29 cellular contexts compared by ENCODE assay signal in genomic region chr1:197706593-197706992, GRCh38.
"Had no signal": no experiment of that assay in that cellular context is flagged by ENCODE, and none has a peak within 500 bp of the region (broad histone marks: within the 10 kb centered on the region; RNA-seq: fewer than 3 reads in every experiment).

No MANE protein-coding gene starts in this region.

- DNase-seq: activated CD4-positive, alpha-beta T cell treated with anti-CD3 and anti-CD28 coated beads, Interleukin-2, amount 10 ng/mL, durations not matched to agents 7 days and 5 days; activated CD4-positive, CD25-positive, alpha-beta regulatory T cell treated with anti-CD3 and anti-CD28 coated beads, Interleukin-2, amount 50 U/mL, for 72 hours; activated CD8-positive, alpha-beta T cell treated with anti-CD3 and anti-CD28 coated beads for 36 hours; activated naive CD8-positive, alpha-beta T cell treated with anti-CD3 and anti-CD28 coated beads, Interleukin-2, amount 50 U/mL, for 24 hours; activated T-cell treated with anti-CD3 and anti-CD28 coated beads, Interleukin-2, amount 50 U/mL, for 48 hours; amygdala; caudate nucleus; cortex of kidney; endodermal cell; foreskin keratinocyte; heart right ventricle; islet precursor cell; left ventricle myocardium inferior; mucosa of descending colon; nucleus accumbens; pancreas; psoas muscle; sigmoid colon; small intestine; stimulated activated CD4-positive, alpha-beta T cell treated with anti-CD3 and anti-CD28 coated beads, Interleukin-4, amount 100 ng/mL, for 24 hours; trophoblast cell had no signal

- H3K27ac ChIP-seq: esophagus muscularis mucosa, foreskin keratinocyte, heart right ventricle, left ventricle myocardium inferior, pancreas, psoas muscle, sigmoid colon, thoracic aorta had no signal

- H3K27ac Mint-ChIP-seq: activated CD4-positive, alpha-beta T cell treated with anti-CD3 and anti-CD28 coated beads, Interleukin-2, amount 10 ng/mL, durations not matched to agents 7 days and 5 days; activated CD8-positive, alpha-beta T cell treated with anti-CD3 and anti-CD28 coated beads for 36 hours; activated naive CD4-positive, alpha-beta T cell treated with anti-CD3 and anti-CD28 coated beads, Interleukin-2, amount 50 U/mL, for 24 hours; activated naive CD8-positive, alpha-beta T cell treated with anti-CD3 and anti-CD28 coated beads, Interleukin-2, amount 50 U/mL, for 24 hours; activated T-helper 2 cell treated with anti-CD3 and anti-CD28 coated beads, Interferon-gamma antibody, Interleukin-2, Interleukin-4, amounts not matched to agents 10 μg/mL and 5 μg/mL and 100 μg/mL, durations not matched to agents 14 hours and 24 hours and 36 hours; endodermal cell; stimulated activated effector memory CD8-positive, alpha-beta T cell treated with anti-CD3 and anti-CD28 coated beads, Interleukin-12 subunit alpha, Interleukin-12 subunit beta, amount 100 ng/mL, for 72 hours; stimulated activated naive CD8-positive, alpha-beta T cell treated with anti-CD3 and anti-CD28 coated beads, Interleukin-15, Interleukin-2, amounts not matched to agents 100 ng/mL and 50 ng/mL, for 24 hours had no signal

- H3K36me3 Mint-ChIP-seq: stimulated activated effector memory CD8-positive, alpha-beta T cell treated with anti-CD3 and anti-CD28 coated beads, Interleukin-12 subunit alpha, Interleukin-12 subunit beta, amount 100 ng/mL, for 72 hours had no signal

- H3K4me3 Mint-ChIP-seq: activated CD4-positive, alpha-beta T cell treated with anti-CD3 and anti-CD28 coated beads, Interleukin-2, amount 10 ng/mL, durations not matched to agents 7 days and 5 days; activated CD8-positive, alpha-beta T cell treated with anti-CD3 and anti-CD28 coated beads for 36 hours; activated naive CD4-positive, alpha-beta T cell treated with anti-CD3 and anti-CD28 coated beads, Interleukin-2, amount 50 U/mL, for 24 hours; activated naive CD8-positive, alpha-beta T cell treated with anti-CD3 and anti-CD28 coated beads, Interleukin-2, amount 50 U/mL, for 24 hours; stimulated activated effector memory CD8-positive, alpha-beta T cell treated with anti-CD3 and anti-CD28 coated beads, Interleukin-12 subunit alpha, Interleukin-12 subunit beta, amount 100 ng/mL, for 72 hours; stimulated activated naive CD8-positive, alpha-beta T cell treated with anti-CD3 and anti-CD28 coated beads, Interleukin-15, Interleukin-2, amounts not matched to agents 100 ng/mL and 50 ng/mL, for 24 hours; T-helper 2 cell treated with Interferon-gamma antibody and Interleukin-4, amounts not matched to agents 5 μg/mL and 100 μg/mL, for 36 hours had no signal

- ATAC-seq: activated CD8-positive, alpha-beta T cell treated with anti-CD3 and anti-CD28 coated beads for 36 hours; activated naive CD8-positive, alpha-beta T cell treated with anti-CD3 and anti-CD28 coated beads, Interleukin-2, amount 50 U/mL, for 24 hours; foreskin keratinocyte; heart right ventricle; mucosa of descending colon; pancreas; psoas muscle; stimulated activated effector memory CD8-positive, alpha-beta T cell treated with anti-CD3 and anti-CD28 coated beads, Interleukin-12 subunit alpha, Interleukin-12 subunit beta, amount 100 ng/mL, for 72 hours had no signal

- H3K27me3 Mint-ChIP-seq: activated CD4-positive, alpha-beta T cell treated with anti-CD3 and anti-CD28 coated beads, Interleukin-2, amount 10 ng/mL, durations not matched to agents 7 days and 5 days; activated CD8-positive, alpha-beta T cell treated with anti-CD3 and anti-CD28 coated beads for 36 hours; activated naive CD4-positive, alpha-beta T cell treated with anti-CD3 and anti-CD28 coated beads, Interleukin-2, amount 50 U/mL, for 24 hours; activated naive CD8-positive, alpha-beta T cell treated with anti-CD3 and anti-CD28 coated beads, Interleukin-2, amount 50 U/mL, for 24 hours; stimulated activated naive CD8-positive, alpha-beta T cell treated with anti-CD3 and anti-CD28 coated beads, Interleukin-15, Interleukin-2, amounts not matched to agents 100 ng/mL and 50 ng/mL, for 24 hours had no signal

- H3K9me3 ChIP-seq: esophagus muscularis mucosa, left ventricle myocardium inferior, mucosa of descending colon, pancreas, psoas muscle, sigmoid colon, thoracic aorta had no signal

- H3K4me3 ChIP-seq: esophagus muscularis mucosa, heart right ventricle, left ventricle myocardium inferior, lung, mucosa of descending colon, pancreas, psoas muscle, sigmoid colon, thoracic aorta had no signal

- H3K4me1 Mint-ChIP-seq: activated CD4-positive, alpha-beta T cell treated with anti-CD3 and anti-CD28 coated beads, Interleukin-2, amount 10 ng/mL, durations not matched to agents 7 days and 5 days; endodermal cell had no signal

- H3K27me3 ChIP-seq: esophagus muscularis mucosa, foreskin keratinocyte, heart right ventricle, pancreas, sigmoid colon had no signal

- H3K4me1 ChIP-seq: esophagus muscularis mucosa, foreskin keratinocyte, heart right ventricle, left ventricle myocardium inferior, psoas muscle, sigmoid colon had no signal

- H3K36me3 ChIP-seq: esophagus muscularis mucosa, heart right ventricle, left ventricle myocardium inferior, pancreas, sigmoid colon, thoracic aorta had no signal
